17 cellular contexts compared by ENCODE assay signal in the genomic region with DNA sequence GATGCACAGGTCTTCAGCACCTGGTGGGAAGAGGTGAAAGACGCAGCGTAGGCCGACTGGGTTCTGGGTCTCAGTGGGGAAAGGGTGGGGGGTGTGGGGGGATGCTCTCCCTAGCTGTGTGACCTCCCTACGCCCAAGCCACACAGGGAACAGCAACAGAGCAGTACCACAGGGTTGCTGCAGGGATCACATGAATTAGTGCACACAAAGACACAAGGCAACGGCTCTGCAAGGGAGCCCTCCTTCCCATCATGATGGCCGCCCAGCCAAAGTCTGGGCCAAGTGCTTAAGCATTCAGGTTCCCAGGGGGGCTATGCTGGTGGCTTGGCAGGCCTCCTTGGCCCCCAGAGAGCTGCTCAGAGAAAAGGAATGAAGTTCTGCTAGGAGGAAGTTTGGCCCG. TPM values are rescaled to one million over a fixed set of nuclear protein-coding genes. Genes with fewer than 3 reads are reported as not detected.
DNase-seq lines count a peak whose midpoint lies in the region; ATAC-seq and TF ChIP-seq lines count a peak whose summit lies in the region.
"Had no signal": no experiment of that assay in that cellular context is flagged by ENCODE, and none has a peak within 500 bp of the region (broad histone marks: within the 10 kb centered on the region; RNA-seq: fewer than 3 reads in every experiment).

No MANE protein-coding gene starts in this region.

- H3K9me3 Mint-ChIP-seq in activated naive CD4-positive, alpha-beta T cell treated with anti-CD3 and anti-CD28 coated beads for 36 hours: no peaks in the 10 kb centered on the region
- H3K9me3 Mint-ChIP-seq: CD4-positive, alpha-beta memory T cell; HFFc6 had no signal

- H3K9me3 ChIP-seq in BLaER1 (no peaks in the 10 kb centered on the region), sigmoid colon (no peaks in the 10 kb centered on the region)

- WGBS in sigmoid colon, 2 donors: 79 to 83% methylated on average over 7 of the region's 7 CpGs

- H3K27me3 ChIP-seq in BLaER1 (no peaks in the 10 kb centered on the region), sigmoid colon (no peaks in the 10 kb centered on the region)

- no peak for TF ChIP-seq POLR2A in sigmoid colon (IDR thresholded peaks at IDR 0.05)

- ATAC-seq in GM19455 (IDR thresholded peaks at IDR 0.05; ENCODE audit: unreplicated experiment) (no peak), HG03135 (IDR thresholded peaks at IDR 0.05; ENCODE audit: unreplicated experiment) (no peak)
- ATAC-seq: GM12878 had no signal

- no peaks in the 10 kb centered on the region for H3K4me1 Mint-ChIP-seq in activated naive CD4-positive, alpha-beta T cell treated with anti-CD3 and anti-CD28 coated beads for 36 hours (ENCODE audit: low read depth)
- H3K4me1 Mint-ChIP-seq: CD4-positive, alpha-beta memory T cell; IgD-negative memory B cell had no signal

- H4K20me1 ChIP-seq in BLaER1: no peaks in the 10 kb centered on the region

- CTCF ChIA-PET in activated naive CD4-positive, alpha-beta T cell treated with anti-CD3 and anti-CD28 coated beads for 36 hours (lab: Charles Lee): no interaction called here

- no peaks in the 10 kb centered on the region for H3K36me3 ChIP-seq in BLaER1
- H3K36me3 ChIP-seq in sigmoid colon: no peaks in the 10 kb centered on the region

- no peaks in the 10 kb centered on the region for H3K36me3 Mint-ChIP-seq in activated naive CD4-positive, alpha-beta T cell treated with anti-CD3 and anti-CD28 coated beads for 36 hours (ENCODE audit: low read depth)
- H3K36me3 Mint-ChIP-seq: CD4-positive, alpha-beta memory T cell had no signal

- no peak overlapping the region for H3K9ac ChIP-seq in BLaER1

- TF ChIP-seq CTCF in coronary artery (IDR thresholded peaks at IDR 0.05) (no peak), sigmoid colon (IDR thresholded peaks at IDR 0.05) (no peak)

- TF ChIP-seq EP300 in sigmoid colon (IDR thresholded peaks at IDR 0.05): no peak

- peak overlapping the region; percentile 55 for H3K4me2 ChIP-seq in BLaER1

- no peak overlapping the region for H3K4me3 Mint-ChIP-seq in activated naive CD4-positive, alpha-beta T cell treated with anti-CD3 and anti-CD28 coated beads for 36 hours
- H3K4me3 Mint-ChIP-seq: CD4-positive, alpha-beta memory T cell; HFFc6; IgD-negative memory B cell had no signal

- H3K27ac Mint-ChIP-seq in activated naive CD4-positive, alpha-beta T cell treated with anti-CD3 and anti-CD28 coated beads for 36 hours: no peak overlapping the region
- H3K27ac Mint-ChIP-seq: HFFc6, IgD-negative memory B cell had no signal

- H3K4me3 ChIP-seq in BLaER1 (no peak overlapping the region), coronary artery (no peak overlapping the region), sigmoid colon (no peak overlapping the region)
- H3K4me3 ChIP-seq: GM12878 had no signal

- intact Hi-C loops in sigmoid colon (cut with DNase I): no loop called here
- intact Hi-C loops in activated naive CD4-positive, alpha-beta T cell treated with anti-CD3 and anti-CD28 coated beads for 36 hours (cut with micrococcal nuclease): no loop called here

- H3K4me1 ChIP-seq in BLaER1 (peaks cover 18% of the 10 kb centered on the region), sigmoid colon (no peaks in the 10 kb centered on the region)

- DNase-seq in coronary artery (ENCODE audit: low spot score) (peak; percentile 40), mesenteric fat pad (ENCODE audit: low spot score) (peak; percentile 41), sigmoid colon (peak; percentile 50)
- DNase-seq in activated naive CD4-positive, alpha-beta T cell treated with anti-CD3 and anti-CD28 coated beads for 36 hours: no peak
- DNase-seq: 8988T; CD4-positive, alpha-beta memory T cell; DMS79; HCEC 1CT; HFFc6; KG1 had no signal

- peaks cover 4% of the 10 kb centered on the region for H3K27me3 Mint-ChIP-seq in activated naive CD4-positive, alpha-beta T cell treated with anti-CD3 and anti-CD28 coated beads for 36 hours (ENCODE audit: low read depth)
- H3K27me3 Mint-ChIP-seq: IgD-negative memory B cell had no signal

- H3K27ac ChIP-seq in BLaER1 (no peak overlapping the region), coronary artery (no peak overlapping the region), sigmoid colon (no peak overlapping the region)
- H3K27ac ChIP-seq: C4-2B had no signal

RNA-seq across cellular contexts. Expression of gene GBX2, which starts 28.2 kb away (rescaled TPM):
- total RNA-seq in mesenteric fat pad (not detected), sigmoid colon (not detected)
- polyA plus RNA-seq in sigmoid colon: not detected
- not detected for total RNA-seq in activated naive CD4-positive, alpha-beta T cell treated with anti-CD3 and anti-CD28 coated beads for 36 hours
- total RNA-seq: CD4-positive, alpha-beta memory T cell; GM12878; HFFc6; HT-29 had no signal
- polyA plus RNA-seq: CD4-positive, alpha-beta memory T cell; GM12878; IgD-negative memory B cell had no signal
